9 cellular contexts compared by ENCODE assay signal in genomic region chr4:185534850-185535761, GRCh38. TPM values are rescaled to one million over a fixed set of nuclear protein-coding genes. Genes with fewer than 3 reads are reported as not detected.
DNase-seq lines count a peak whose midpoint lies in the region; ATAC-seq, FAIRE-seq and TF ChIP-seq lines count a peak whose summit lies in the region.
"Had no signal": no experiment of that assay in that cellular context is flagged by ENCODE, and none has a peak within 500 bp of the region (broad histone marks: within the 10 kb centered on the region; RNA-seq: fewer than 3 reads in every experiment).

Gene PDLIM3, minus strand, starts transcription at chr4:185535507. Its CDS starts 73 bp downstream, at chr4:185535434.

- no peaks in the 10 kb centered on the region for H3K9me1 ChIP-seq in K562 (ENCODE audit: control insufficient read depth, insufficient read depth, low read length)

- no peak for FAIRE-seq in K562 (lab: Jason Lieb, UNC)
- FAIRE-seq: endometrium had no signal

- TF ChIP-seq CTCF in K562 (IDR thresholded peaks at IDR 0.05 in 2 of 3, conservative IDR thresholded peaks at IDR 0.05 in 1 of 3; ENCODE audit: insufficient read depth in 2 of 3, low read depth in 1 of 3, low read length in 3 of 3), result no peak
- no peak for TF ChIP-seq CTCF in natural killer cell (IDR thresholded peaks at IDR 0.05)

- no peaks in the 10 kb centered on the region for H3K9me3 ChIP-seq in K562 (replicated peaks; ENCODE audit: control insufficient read depth, insufficient read depth, low read depth, low read length)
- H3K9me3 ChIP-seq in iPS-18a (ENCODE audit: control insufficient read depth, low read depth, low read length), result no peaks in the 10 kb centered on the region

- no peaks in the 10 kb centered on the region for H3K4me1 Mint-ChIP-seq in natural killer cell

- H4K20me1 ChIP-seq in K562 (replicated peaks; ENCODE audit: control insufficient read depth, insufficient read depth, low read length), result peaks cover 3% of the 10 kb centered on the region; the same call in 1 of the 2 replicates

- no peak within 1 kb of the TSS for H3K27ac Mint-ChIP-seq in natural killer cell

- DNase-seq in activated CD8-positive, alpha-beta memory T cell treated with anti-CD3 and anti-CD28 coated beads, Interleukin-2, amount 50 U/mL, for 48 hours, result peak; percentile 54
- no peak for DNase-seq in activated CD8-positive, alpha-beta memory T cell treated with anti-CD3 and anti-CD28 coated beads, Interleukin-2, amount 50 U/mL, for 4 hours
- DNase-seq in NCI-H2029 (lab: John Stamatoyannopoulos, UW) (peak; percentile 75), K562 (ENCODE audit: extremely low read depth in 1 of 4, low spot score in 3 of 4) (peak; percentile 51 to 77 (median 72)), sciatic nerve (ENCODE audit: low spot score) (peak; percentile 65), CD1c-positive myeloid dendritic cell (ENCODE audit: extremely low spot score) (no peak), natural killer cell (no peak)

- H3K36me3 ChIP-seq in K562 (ENCODE audit: control insufficient read depth, insufficient read depth, low read length) (no peaks in the 10 kb centered on the region), iPS-18a (ENCODE audit: control insufficient read depth, low read depth, low read length) (no peaks in the 10 kb centered on the region)

- H3K79me2 ChIP-seq in K562 (ENCODE audit: control insufficient read depth, insufficient read depth, low read length), result no peaks in the 10 kb centered on the region

- ATAC-seq in K562 (peak; percentile 91), sciatic nerve (peak; percentile 58), natural killer cell (no peak)

- TF ChIP-seq RAD21 in K562 (CRISPR knock-in tag; conservative IDR thresholded peaks at IDR 0.05 in 1 of 2, IDR thresholded peaks at IDR 0.05 in 1 of 2), result no peak

- WGBS in K562 (ENCODE audit: insufficient coverage, low coverage, missing lambda C conversion rate), result 14% methylated on average over 27 of the region's 87 CpGs

- H3K4me3 ChIP-seq in K562, result peak within 1 kb of the TSS; percentile 22; the same call in 1 of the 2 replicates
- H3K4me3 ChIP-seq in iPS-18a (ENCODE audit: low read length), result peak within 1 kb of the TSS; percentile 57

- H3K4me2 ChIP-seq in K562 (ENCODE audit: insufficient read depth, low read length), result peak within 1 kb of the TSS; percentile 41

- POLR2A ChIA-PET in K562 (lab: Yijun Ruan, JAX), result interaction anchor here (0.6 to 0.8 kb wide), 3 partner anchors 16 to 477 kb away, joined by 3 read pairs; no protein-coding TSS in a partner anchor

- H3K4me1 ChIP-seq in K562 (replicated peaks in 1 of 2; ENCODE audit: control insufficient read depth in 2 of 2, insufficient read depth in 2 of 2, low read length in 2 of 2), result peaks cover 0 to 11% of the 10 kb centered on the region in 2 experiments; a peak in 3 of 5 replicates
- peaks cover 3% of the 10 kb centered on the region for H3K4me1 ChIP-seq in iPS-18a (ENCODE audit: control insufficient read depth, low read depth, low read length)

- in situ Hi-C loops in K562 (cut with MboI), result no loop called here

- peaks cover 21 to 33% of the 10 kb centered on the region in 2 donors for H3K27me3 Mint-ChIP-seq in natural killer cell (ENCODE audit: low read depth in 2 of 2)

- H3K9ac ChIP-seq in K562 (ENCODE audit: insufficient read depth in 1 of 2, low read depth in 2 of 2, low read length in 2 of 2) (no peak within 1 kb of the TSS), iPS-18a (ENCODE audit: low read length) (peak within 1 kb of the TSS; percentile 59)

- no peak within 1 kb of the TSS for H3K4me3 Mint-ChIP-seq in natural killer cell

- H3K9me3 Mint-ChIP-seq in natural killer cell, result no peaks in the 10 kb centered on the region

- no peak for TF ChIP-seq POLR2A in K562 (conservative IDR thresholded peaks at IDR 0.05)

- BruUV-seq in K562 (replicated peaks; lab: Mats Ljungman, UMichigan), result no TSS peak

- no peaks in the 10 kb centered on the region for H3K36me3 Mint-ChIP-seq in natural killer cell

- H2AFZ ChIP-seq in K562 (ENCODE audit: low read depth, low read length), result no peak within 1 kb of the TSS

- H3K27me3 ChIP-seq in K562 (ENCODE audit: control insufficient read depth in 2 of 2, insufficient read depth in 2 of 2, low read length in 2 of 2), result peaks cover 40 to 44% of the 10 kb centered on the region in 2 experiments
- H3K27me3 ChIP-seq in iPS-18a (ENCODE audit: control insufficient read depth, insufficient read depth, low read length), result peaks cover 27% of the 10 kb centered on the region

- intact Hi-C loops in K562 (cut with micrococcal nuclease), result loop anchor here (5.0 kb wide), 1 partner anchor 57 kb away; no protein-coding TSS in a partner anchor
- intact Hi-C loops in sciatic nerve (cut with DNase I), result no loop called here
- intact Hi-C loops in natural killer cell (cut with micrococcal nuclease), result no loop called here

- CTCF ChIA-PET in K562 (lab: Yijun Ruan, JAX; ENCODE audit: low intra/inter-chr PET ratio), result no interaction called here

- TF ChIP-seq EP300 in K562 (IDR thresholded peaks at IDR 0.05; ENCODE audit: low read length), result no peak

- no peak within 1 kb of the TSS for H3K27ac ChIP-seq in K562 (ENCODE audit: extremely low read depth, low read depth, low read length)
- H3K27ac ChIP-seq in iPS-18a (ENCODE audit: low read length), result no peak within 1 kb of the TSS

TF ChIP-seq in K562, 482 proteins besides CTCF, POLR2A, EP300 and RAD21 (continues in another document):
- no peak for TF ChIP-seq ATF1 (CRISPR knock-in tag; IDR thresholded peaks at IDR 0.05)
- peak; percentile 42; the same call in 1 of the 2 replicates for TF ChIP-seq ATF1 (tag; IDR thresholded peaks at IDR 0.05)
- TF ChIP-seq CREM (IDR thresholded peaks at IDR 0.05; ENCODE audit: low read depth), result 0 out of 2 replicates have a peak, but pooled peaks have one; percentile 15
- TF ChIP-seq FOSL1 (tag; conservative IDR thresholded peaks at IDR 0.05), result 0 out of 2 replicates have a peak, but pooled peaks have one; percentile 15
- 0 out of 2 replicates have a peak, but pooled peaks have one; percentile 25 for TF ChIP-seq RBFOX2 (IDR thresholded peaks at IDR 0.05; ENCODE audit: low read depth, low read length)
- peak; percentile 81 for TF ChIP-seq ATF7 (IDR thresholded peaks at IDR 0.05)
- 0 out of 2 replicates have a peak, but pooled peaks have one; percentile 18 for TF ChIP-seq MBD1 (CRISPR knock-in tag; IDR thresholded peaks at IDR 0.05)
- 0 out of 4 replicates have a peak, but pooled peaks of 1 of the 2 experiments have one; percentile 39 for TF ChIP-seq UBTF (IDR thresholded peaks at IDR 0.05; ENCODE audit: borderline replicate concordance in 1 of 2, low read depth in 2 of 2, low read length in 2 of 2)
- TF ChIP-seq JUND (IDR thresholded peaks at IDR 0.05; ENCODE audit: borderline replicate concordance, low read depth, low read length), result peak; percentile 79
- peak; percentile 60; the same call in 1 of the 3 replicates for TF ChIP-seq JUND (tag; IDR thresholded peaks at IDR 0.05; ENCODE audit: borderline replicate concordance, low read depth, low read length)
- TF ChIP-seq BHLHE40 (IDR thresholded peaks at IDR 0.05; ENCODE audit: low read length), result no peak

RNA-seq across cellular contexts. Expression of gene PDLIM3, which starts in this region (rescaled TPM):
- total RNA-seq in K562 (2011; cell fraction: chromatin; rRNA removed; ENCODE audit: low replicate concordance), result not detected in 2 replicates
- total RNA-seq in K562 (2011; cell fraction: nucleolus; rRNA removed), result not detected in 2 replicates
- not detected in 2 replicates for total RNA-seq in K562 (2011; cell fraction: nucleoplasm; rRNA removed)
- total RNA-seq in K562 (2014; rRNA removed) (0.12 TPM in 1 of 2 replicates, not detected in the other), K562 (2014; rRNA removed; fragmentation: Illumina TruSeq; extraction: Trizol) (not detected in 2 replicates), K562 (2015; rRNA removed; fragmentation: Illumina TruSeq; extraction: Trizol) (not detected in 2 replicates), K562 (2021) (not detected in 2 replicates), sciatic nerve (9.8 TPM), natural killer cell (not detected)
- polyA plus RNA-seq in K562 (2011; rRNA removed) (not detected in 2 replicates), K562 (2014; fragmentation: Illumina TruSeq; extraction: Trizol) (not detected in 2 replicates), K562 (2014; fragmentation: Nextera tagmentation; extraction: Ambion mirVana) (under 1 TPM in 1 of 2 experiments, not detected in 1; 0.06 TPM), K562 (2014; rRNA removed) (not detected in 2 replicates)
- not detected in 2 replicates for polyA plus RNA-seq in K562 (2011; cell fraction: cytosol; rRNA removed)
- not detected in 2 replicates for polyA plus RNA-seq in K562 (2011; cell fraction: nucleus; rRNA removed)
- 0.04 and 0.14 TPM in 2 replicates for polyA plus RNA-seq in K562 (2012)
- not detected in 2 replicates for polyA minus RNA-seq in K562 (2011; rRNA and poly(A)+ RNA removed)
- polyA minus RNA-seq in K562 (2011; cell fraction: cytosol; rRNA and poly(A)+ RNA removed), result not detected in 2 replicates
- not detected in 2 replicates for polyA minus RNA-seq in K562 (2011; cell fraction: nucleus; rRNA and poly(A)+ RNA removed)

Comparison
In these comparisons a context has a peak if more than half of its experiments do, and no peak if none do; other contexts are left out.
1. DNase-seq: peak in activated CD8-positive, alpha-beta memory T cell treated with anti-CD3 and anti-CD28 coated beads, Interleukin-2, amount 50 U/mL, for 48 hours (single experiment), NCI-H2029 (single experiment) and sciatic nerve (single experiment); none in activated CD8-positive, alpha-beta memory T cell treated with anti-CD3 and anti-CD28 coated beads, Interleukin-2, amount 50 U/mL, for 4 hours (single experiment), CD1c-positive myeloid dendritic cell (single experiment) and natural killer cell (single experiment).
2. Peak in DNase-seq, ATAC-seq, H3K4me3 ChIP-seq and H3K4me2 ChIP-seq in K562; RNA of the gene not detected or under 1 TPM.